Comparison of ENCODE assay signal across 8 cellular contexts in genomic region chr2:61534926-61535325, GRCh38. TPM values are rescaled to one million over a fixed set of nuclear protein-coding genes. Genes with fewer than 3 reads are reported as not detected.
DNase-seq lines count a peak whose midpoint lies in the region; ATAC-seq and TF ChIP-seq lines count a peak whose summit lies in the region.

No MANE protein-coding gene starts in this region.

- no peaks in the 10 kb centered on the region for H3K9me3 ChIP-seq in heart right ventricle
- no peaks in the 10 kb centered on the region for H3K9me3 ChIP-seq in upper lobe of right lung

- H3K4me3 Mint-ChIP-seq in activated naive CD8-positive, alpha-beta T cell treated with anti-CD3 and anti-CD28 coated beads for 36 hours: peak overlapping the region; percentile 92

- ATAC-seq in heart right ventricle: no peak
- ATAC-seq in Right ventricle myocardium superior (ENCODE audit: poor library complexity): no peak
- no peak for ATAC-seq in upper lobe of right lung
- no peak for ATAC-seq in GM21515 (IDR thresholded peaks at IDR 0.05; ENCODE audit: unreplicated experiment)
- ATAC-seq in GM18868 (IDR thresholded peaks at IDR 0.05; ENCODE audit: unreplicated experiment): no peak

- H3K36me3 ChIP-seq in heart right ventricle: peaks cover 0 to 29% (median 0%) of the 10 kb centered on the region in 9 donors
- H3K36me3 ChIP-seq in kidney epithelial cell (ENCODE audit: control insufficient read depth, insufficient read depth, low read length): no peaks in the 10 kb centered on the region
- peaks cover 12% of the 10 kb centered on the region for H3K36me3 ChIP-seq in upper lobe of right lung

- TF ChIP-seq CTCF in heart right ventricle (IDR thresholded peaks at IDR 0.05): no peak
- TF ChIP-seq CTCF in kidney epithelial cell (IDR thresholded peaks at IDR 0.05; ENCODE audit: insufficient read depth, low read length, poor library complexity, severe bottlenecking): no peak
- no peak for TF ChIP-seq CTCF in upper lobe of right lung (IDR thresholded peaks at IDR 0.05)

- H3K4me1 ChIP-seq in heart right ventricle: peaks cover 0 to 57% (median 44%) of the 10 kb centered on the region in 9 donors
- H3K4me1 ChIP-seq in upper lobe of right lung: peaks cover 29% of the 10 kb centered on the region

- peaks cover 10% of the 10 kb centered on the region for H3K27me3 Mint-ChIP-seq in activated naive CD8-positive, alpha-beta T cell treated with anti-CD3 and anti-CD28 coated beads for 36 hours

- CTCF ChIA-PET in HEK293T (lab: Yijun Ruan, JAX): interaction anchor here (0.6 kb wide), 1 partner anchor 85 kb away, joined by 3 read pairs; no protein-coding TSS in a partner anchor

- H3K27ac Mint-ChIP-seq in activated naive CD8-positive, alpha-beta T cell treated with anti-CD3 and anti-CD28 coated beads for 36 hours: peak overlapping the region; percentile 98

- intact Hi-C loops in heart right ventricle (cut with DNase I) (loop anchor here in 8 of 10 donors (5.0 to 10.0 kb wide), 10 partner anchors 60 to 660 kb away; partner anchors contain the start of genes USP34 (in 5 of the 8), FAM161A (in 3 of the 8) and B3GNT2 (in 1 of the 8)), Right ventricle myocardium superior (cut with DNase I) (loop anchor here (10.0 kb wide), 1 partner anchor 160 kb away; no protein-coding TSS in a partner anchor), upper lobe of right lung (cut with DNase I) (no loop called here)

- WGBS in heart right ventricle, 2 donors: 23 to 39% methylated on average over 2 of the region's 2 CpGs

- H3K36me3 Mint-ChIP-seq in activated naive CD8-positive, alpha-beta T cell treated with anti-CD3 and anti-CD28 coated beads for 36 hours: peaks cover 48% of the 10 kb centered on the region

- H3K27me3 ChIP-seq in heart right ventricle: no peaks in the 10 kb centered on the region
- no peaks in the 10 kb centered on the region for H3K27me3 ChIP-seq in kidney epithelial cell (ENCODE audit: control insufficient read depth, insufficient read depth, low read length)
- H3K27me3 ChIP-seq in upper lobe of right lung: no peaks in the 10 kb centered on the region

- H3K4me3 ChIP-seq in heart right ventricle (peak overlapping the region in 6 of 10 donors; percentile 21 to 75 (median 71)), kidney epithelial cell (ENCODE audit: low read depth, low read length) (peak overlapping the region; percentile 96), upper lobe of right lung (peak overlapping the region; percentile 83)

- peaks cover 44% of the 10 kb centered on the region for H3K4me1 Mint-ChIP-seq in activated naive CD8-positive, alpha-beta T cell treated with anti-CD3 and anti-CD28 coated beads for 36 hours

- POLR2A ChIA-PET in HEK293T (lab: Yijun Ruan, JAX): interaction anchor here (0.7 to 1.2 kb wide), 2 partner anchors 122 to 320 kb away, joined by 3 read pairs; no protein-coding TSS in a partner anchor

- no peaks in the 10 kb centered on the region for H3K9me3 Mint-ChIP-seq in activated naive CD8-positive, alpha-beta T cell treated with anti-CD3 and anti-CD28 coated beads for 36 hours

- H3K27ac ChIP-seq in heart right ventricle (peak overlapping the region in 7 of 10 donors; percentile 86 to 99 (median 94)), upper lobe of right lung (no peak overlapping the region)

- DNase-seq in heart right ventricle (no peak), Right ventricle myocardium superior (no peak), kidney epithelial cell (ENCODE audit: low read depth) (no peak), upper lobe of right lung (no peak), HEK293T (ENCODE audit: extremely low spot score) (no peak)
- no peak for DNase-seq in activated naive CD8-positive, alpha-beta T cell treated with anti-CD3 and anti-CD28 coated beads for 36 hours

TF ChIP-seq in HEK293T, 16 proteins besides CTCF, POLR2A, EP300 and RAD21:
- TF ChIP-seq PKNOX1 (IDR thresholded peaks at IDR 0.05) (no peak), TARDBP (IDR thresholded peaks at IDR 0.05) (no peak), FOXA1 (IDR thresholded peaks at IDR 0.05) (no peak), ELF4 (IDR thresholded peaks at IDR 0.05) (no peak), CTBP1 (IDR thresholded peaks at IDR 0.05; ENCODE audit: borderline replicate concordance) (no peak), L3MBTL2 (conservative IDR thresholded peaks at IDR 0.05) (no peak), ZNF384 (IDR thresholded peaks at IDR 0.05) (no peak), BHLHE40 (IDR thresholded peaks at IDR 0.05; ENCODE audit: borderline replicate concordance) (no peak), FOXM1 (IDR thresholded peaks at IDR 0.05; ENCODE audit: borderline replicate concordance) (no peak), SUZ12 (IDR thresholded peaks at IDR 0.05) (no peak), FOXK2 (IDR thresholded peaks at IDR 0.05) (no peak), SP1 (IDR thresholded peaks at IDR 0.05) (no peak)
TF ChIP-seq in HEK293T: peak in this region for 0.

RNA-seq across cellular contexts. Expression of gene XPO1, which starts 3.2 kb away (rescaled TPM):
- total RNA-seq in heart right ventricle (10 to 100 TPM; 50.0 to 77.3 (median 67.9) TPM), Right ventricle myocardium superior (57.2 TPM), kidney epithelial cell (81.5 and 93.2 TPM in 2 replicates), upper lobe of right lung (98.9 TPM)
- polyA plus RNA-seq in heart right ventricle: 10 to 100 TPM; 49.2 to 66.2 TPM
- 100 to 1,000 TPM; 232 to 237 TPM for total RNA-seq in activated naive CD8-positive, alpha-beta T cell treated with anti-CD3 and anti-CD28 coated beads for 36 hours
